ENCODE assay signal across 8 cellular contexts in genomic region chr4:154186888-154187287, GRCh38.
"Had no signal": no experiment of that assay in that cellular context is flagged by ENCODE, and none has a peak within 500 bp of the region (broad histone marks: within the 10 kb centered on the region; RNA-seq: fewer than 3 reads in every experiment).

No MANE protein-coding gene starts in this region.

- H3K4me3 ChIP-seq: GM23248, GM23338, HAP-1 had no signal

- DNase-seq: GM23248, GOT3, H7, H9, HCEC 1CT, HFFc6 had no signal

- H3K4me1 ChIP-seq: HAP-1 had no signal

- H3K36me3 ChIP-seq: HAP-1 had no signal

- H3K27ac ChIP-seq: GM23248 had no signal

- H3K9me3 ChIP-seq: HAP-1 had no signal
